8 cellular contexts compared by ENCODE assay signal in genomic region chr15:52527898-52528464, GRCh38. TPM values are rescaled to one million over a fixed set of nuclear protein-coding genes. Genes with fewer than 3 reads are reported as not detected.
DNase-seq lines count a peak whose midpoint lies in the region; ATAC-seq, FAIRE-seq and TF ChIP-seq lines count a peak whose summit lies in the region.

No MANE protein-coding gene starts in this region.

- H3K4me1 ChIP-seq in GM23338 (ENCODE audit: insufficient read depth) (peaks cover 19% of the 10 kb centered on the region), OCI-LY1 (ENCODE audit: insufficient read depth, low read length, severe bottlenecking) (peaks cover 22% of the 10 kb centered on the region), neutrophil (ENCODE audit: control insufficient read depth in 1 of 2, insufficient read depth in 1 of 2, low read depth in 1 of 2, low read length in 1 of 2) (peaks cover 21 to 31% of the 10 kb centered on the region in 2 experiments)

- peak overlapping the region; percentile 56 for H3K27ac ChIP-seq in CD4-positive, alpha-beta T cell (ENCODE audit: low read depth, low read length)
- H3K27ac ChIP-seq in GM23338 (ENCODE audit: low read depth) (no peak overlapping the region), OCI-LY1 (ENCODE audit: low read depth, low read length, poor library complexity, severe bottlenecking) (peak overlapping the region; percentile 51), neutrophil (peak overlapping the region; percentile 93)

- H3K27ac Mint-ChIP-seq in CD4-positive, alpha-beta T cell = peak overlapping the region; percentile 92
- no peak overlapping the region for H3K27ac Mint-ChIP-seq in GM23338
- peak overlapping the region; percentile 86 for H3K27ac Mint-ChIP-seq in type B pancreatic cell

- H2AFZ ChIP-seq in GM23338 = peak overlapping the region; percentile 92
- H2AFZ ChIP-seq in OCI-LY1 (ENCODE audit: low read length) = no peak overlapping the region

- CTCF ChIA-PET in CD4-positive, alpha-beta T cell (lab: Charles Lee) = interaction anchor here (0.9 to 2.0 kb wide), 6 partner anchors 10 to 149 kb away, joined by 3 to 4 read pairs (median 4); no protein-coding TSS in a partner anchor

- H3K9me3 Mint-ChIP-seq in CD4-positive, alpha-beta T cell = no peaks in the 10 kb centered on the region
- H3K9me3 Mint-ChIP-seq in GM23338 = no peaks in the 10 kb centered on the region
- H3K9me3 Mint-ChIP-seq in type B pancreatic cell = no peaks in the 10 kb centered on the region

- H3F3A ChIP-seq in GM23338 (replicated peaks; ENCODE audit: low read depth) = peaks cover 24% of the 10 kb centered on the region
- H3F3A ChIP-seq in OCI-LY1 (ENCODE audit: insufficient read depth, low read length) = no peaks in the 10 kb centered on the region

- intact Hi-C loops in CD4-positive, alpha-beta T cell (cut with DNase I, micrococcal nuclease) = loop anchor here (2.0 to 10.0 kb wide), 6 partner anchors 41 to 196 kb away; partner anchors contain the start of genes ATOSA (in 2 of the 2) and ARPP19 (in 1 of the 2)

- FAIRE-seq in frontal cortex (lab: Jason Lieb, UNC) = no peak

- H3K27me3 ChIP-seq in CD4-positive, alpha-beta T cell (ENCODE audit: control insufficient read depth, insufficient read depth, low read length) = no peaks in the 10 kb centered on the region
- peaks cover 50% of the 10 kb centered on the region for H3K27me3 ChIP-seq in GM23338 (ENCODE audit: insufficient read depth)
- no peaks in the 10 kb centered on the region for H3K27me3 ChIP-seq in OCI-LY1 (ENCODE audit: insufficient read depth, low read length)
- H3K27me3 ChIP-seq in neutrophil = peaks cover 22% of the 10 kb centered on the region

- TF ChIP-seq CTCF in CD4-positive, alpha-beta T cell (IDR thresholded peaks at IDR 0.05) = no peak
- TF ChIP-seq CTCF in GM23338 (conservative IDR thresholded peaks at IDR 0.05; ENCODE audit: low read depth in 2 of 2) (no peak), OCI-LY1 (IDR thresholded peaks at IDR 0.05; ENCODE audit: low read length) (no peak), neutrophil (IDR thresholded peaks at IDR 0.05) (no peak), type B pancreatic cell (conservative IDR thresholded peaks at IDR 0.05) (no peak)

- H3K79me2 ChIP-seq in GM23338 (replicated peaks; ENCODE audit: insufficient read depth) (peaks cover 43% of the 10 kb centered on the region), OCI-LY1 (ENCODE audit: insufficient read depth, low read length) (peaks cover 33% of the 10 kb centered on the region; the same call in 1 of the 2 replicates)

- peaks cover 5% of the 10 kb centered on the region for H4K20me1 ChIP-seq in GM23338 (replicated peaks; ENCODE audit: insufficient read depth)
- H4K20me1 ChIP-seq in OCI-LY1 (ENCODE audit: insufficient read depth, low read length) = peaks cover 5% of the 10 kb centered on the region; the same call in 1 of the 2 replicates

- peaks cover 3% of the 10 kb centered on the region for H3K36me3 Mint-ChIP-seq in CD4-positive, alpha-beta T cell (ENCODE audit: low read depth)
- no peaks in the 10 kb centered on the region; the same call in 2 of the 3 replicates for H3K36me3 Mint-ChIP-seq in GM23338 (ENCODE audit: low read depth)
- no peaks in the 10 kb centered on the region for H3K36me3 Mint-ChIP-seq in type B pancreatic cell

- H3K4me3 ChIP-seq in GM23338 (peak overlapping the region; percentile 93), OCI-LY1 (ENCODE audit: low read depth, low read length, poor library complexity, severe bottlenecking) (peak overlapping the region; percentile 92), neutrophil (ENCODE audit: low read depth in 1 of 2, low read length in 1 of 2) (peak overlapping the region; percentile 72 to 85)

- H3K4me1 Mint-ChIP-seq in CD4-positive, alpha-beta T cell (ENCODE audit: low read depth) = peaks cover 36% of the 10 kb centered on the region
- H3K4me1 Mint-ChIP-seq in GM23338 (peaks cover 21% of the 10 kb centered on the region), type B pancreatic cell (ENCODE audit: unreplicated experiment) (peaks cover 6% of the 10 kb centered on the region)

- POLR2A ChIA-PET in CD4-positive, alpha-beta T cell (lab: Charles Lee) = interaction anchor here (0.9 to 4.1 kb wide), 17 partner anchors 8 to 556 kb away, joined by 3 to 23 read pairs (median 4); partner anchors contain the start of genes ARPP19 and LEO1

- H3K4me2 ChIP-seq in GM23338 = peak overlapping the region; percentile 94
- peak overlapping the region; percentile 98 for H3K4me2 ChIP-seq in OCI-LY1 (ENCODE audit: low read length)

- peak overlapping the region; percentile 98 for H3K4me3 Mint-ChIP-seq in CD4-positive, alpha-beta T cell
- peak overlapping the region; percentile 94 for H3K4me3 Mint-ChIP-seq in GM23338
- peak overlapping the region; percentile 96 for H3K4me3 Mint-ChIP-seq in type B pancreatic cell

- H3K9ac ChIP-seq in OCI-LY1 (ENCODE audit: low read length) = peak overlapping the region; percentile 83

- H3K27me3 Mint-ChIP-seq in CD4-positive, alpha-beta T cell = no peaks in the 10 kb centered on the region
- H3K27me3 Mint-ChIP-seq in GM23338 (ENCODE audit: insufficient read depth, low read depth, poor library complexity) = peaks cover 39% of the 10 kb centered on the region
- peaks cover 50% of the 10 kb centered on the region for H3K27me3 Mint-ChIP-seq in type B pancreatic cell

- peak; percentile 4 for ATAC-seq in CD4-positive, alpha-beta T cell (ENCODE audit: poor library complexity)
- ATAC-seq in GM23338 = peak; percentile 11

- DNase-seq in CD4-positive, alpha-beta T cell = peak; percentile 11 to 51 (median 28)
- peak; percentile 45 for DNase-seq in GM23338 (ENCODE audit: low spot score)
- peak; percentile 82 for DNase-seq in activated effector memory CD4-positive, alpha-beta T cell treated with anti-CD3 and anti-CD28 coated beads, Interleukin-2, amount 50 U/mL, for 16 hours
- DNase-seq in frontal cortex (ENCODE audit: low spot score in 2 of 2) = peak; percentile 38 to 46
- no peak for DNase-seq in type B pancreatic cell (ENCODE audit: extremely low spot score, unreplicated experiment)
- no peak for DNase-seq in retina

- no peaks in the 10 kb centered on the region for H3K9me2 ChIP-seq in GM23338 (ENCODE audit: insufficient read depth)
- H3K9me2 ChIP-seq in OCI-LY1 (ENCODE audit: low read depth, low read length) = no peaks in the 10 kb centered on the region

- H3K9me3 ChIP-seq in CD4-positive, alpha-beta T cell (ENCODE audit: control insufficient read depth, low read length) = no peaks in the 10 kb centered on the region
- H3K9me3 ChIP-seq in OCI-LY1 (ENCODE audit: low read length) (no peaks in the 10 kb centered on the region), neutrophil (no peaks in the 10 kb centered on the region)

- H3K36me3 ChIP-seq in GM23338 (ENCODE audit: insufficient read depth) (no peaks in the 10 kb centered on the region), OCI-LY1 (ENCODE audit: insufficient read depth, low read length) (no peaks in the 10 kb centered on the region), neutrophil (no peaks in the 10 kb centered on the region)

TF ChIP-seq in GM23338, 12 proteins besides CTCF, POLR2A, EP300 and RAD21 (continues in another document):
- no peak for TF ChIP-seq ETS1 (IDR thresholded peaks at IDR 0.05)
- TF ChIP-seq ZNF114 (CRISPR knock-in tag; IDR thresholded peaks at IDR 0.05) = no peak
- no peak for TF ChIP-seq CREB1 (CRISPR knock-in tag; IDR thresholded peaks at IDR 0.05; ENCODE audit: low read depth)
- TF ChIP-seq EZH2phosphoT487 (IDR thresholded peaks at IDR 0.05; ENCODE audit: unreplicated experiment) = no peak
- TF ChIP-seq ZNF331 (CRISPR knock-in tag; IDR thresholded peaks at IDR 0.05; ENCODE audit: low read depth) = no peak

RNA-seq across cellular contexts. Expression of gene MYO5A, which starts 0.7 kb away (rescaled TPM):
- total RNA-seq in CD4-positive, alpha-beta T cell = 10 to 100 TPM; 25.5 TPM
- total RNA-seq in GM23338 (2014; rRNA removed; shearing (Covaris generic)) = 30.2 and 31.8 TPM in 2 replicates
- 5.6 and 5.7 TPM in 2 replicates for polyA plus RNA-seq in GM23338 (2016; fragmentation: Nextera tagmentation; extraction: Ambion mirVana)
- 125 TPM for total RNA-seq in frontal cortex
- total RNA-seq in type B pancreatic cell (ENCODE audit: low replicate concordance) = 20.9 and 21.2 TPM in 2 replicates

RNA-seq across cellular contexts. Expression of gene ARPP19, which starts 40.8 kb away (rescaled TPM):
- 100 to 1,000 TPM; 134 to 146 TPM for total RNA-seq in CD4-positive, alpha-beta T cell
- 192 and 193 TPM in 2 replicates for total RNA-seq in GM23338 (2014; rRNA removed; shearing (Covaris generic))
- 78.3 and 79.6 TPM in 2 replicates for polyA plus RNA-seq in GM23338 (2016; fragmentation: Nextera tagmentation; extraction: Ambion mirVana)
- total RNA-seq in frontal cortex = 195 TPM
- total RNA-seq in type B pancreatic cell (ENCODE audit: low replicate concordance) = 160 and 167 TPM in 2 replicates

Comparison
In these comparisons a context has a peak if more than half of its experiments do, and no peak if none do; other contexts are left out.
1. DNase-seq: peak in CD4-positive, alpha-beta T cell (10 of 10), GM23338 (single experiment), activated effector memory CD4-positive, alpha-beta T cell treated with anti-CD3 and anti-CD28 coated beads, Interleukin-2, amount 50 U/mL, for 16 hours (single experiment) and frontal cortex (2 of 2); none in type B pancreatic cell (single experiment) and retina (single experiment).
2. Peak in every context shown above with its lines, with median percentiles within 50 percentile points of each other: H3K4me3 Mint-ChIP-seq and H3K4me3 ChIP-seq.